Comparison of ENCODE assay signal across 8 cellular contexts in genomic region chr3:43105597-43106292, GRCh38. TPM values are rescaled to one million over a fixed set of nuclear protein-coding genes. Genes with fewer than 3 reads are reported as not detected.
DNase-seq lines count a peak whose midpoint lies in the region; ATAC-seq and TF ChIP-seq lines count a peak whose summit lies in the region.

TSS of gene POMGNT2 (minus strand) at chr3:43106079. CDS start at chr3:43081431, 24,648 bp downstream.

- CTCF ChIA-PET in BJ (lab: Yijun Ruan, JAX) = interaction anchor here (0.9 kb wide), 1 partner anchor 9 kb away, joined by 5 read pairs; no protein-coding TSS in a partner anchor

- H3K36me3 Mint-ChIP-seq in endodermal cell (ENCODE audit: low read depth) = no peaks in the 10 kb centered on the region

- no peak within 1 kb of the TSS for H3K23ac ChIP-seq in mesendoderm (ENCODE audit: low read length)

- no peak within 1 kb of the TSS for H3K27ac Mint-ChIP-seq in endodermal cell

- POLR2A ChIA-PET in BJ (lab: Charles Lee) = interaction anchor here (0.6 kb wide), 1 partner anchor 183 kb away, joined by 4 read pairs; no protein-coding TSS in a partner anchor

- no peak within 1 kb of the TSS for H3K27ac ChIP-seq in endodermal cell (ENCODE audit: low read depth, low read length)
- H3K27ac ChIP-seq in mesendoderm (ENCODE audit: low read depth, low read length) = no peak within 1 kb of the TSS

- no peak within 1 kb of the TSS for H2AK5ac ChIP-seq in mesendoderm (ENCODE audit: low read length)

- no peak within 1 kb of the TSS for H2BK5ac ChIP-seq in mesendoderm (ENCODE audit: low read length)

- H3K4me3 ChIP-seq in BJ (ENCODE audit: low read depth, low read length) (peak within 1 kb of the TSS; percentile 86), endodermal cell (ENCODE audit: low read length) (peak within 1 kb of the TSS; percentile 77), mesendoderm (ENCODE audit: low read length) (peak within 1 kb of the TSS; percentile 59)

- H4K8ac ChIP-seq in mesendoderm (ENCODE audit: low read depth, low read length) = peak within 1 kb of the TSS; percentile 43

- peak; percentile 25 for DNase-seq in BJ (ENCODE audit: low read depth)
- DNase-seq in HPDE6-E6E7 (ENCODE audit: extremely low spot score) = peak; percentile 82
- peak; percentile 77 to 93 for DNase-seq in NOMO-1 (lab: John Stamatoyannopoulos, UW; ENCODE audit: unreplicated experiment in 2 of 2)
- DNase-seq in activated CD8-positive, alpha-beta memory T cell treated with anti-CD3 and anti-CD28 coated beads, Interleukin-2, amount 50 U/mL, for 24 hours (ENCODE audit: extremely low read depth) = peak; percentile 62
- DNase-seq in endodermal cell = peak; percentile 97
- DNase-seq in mesendoderm = peak; percentile 92
- DNase-seq in stimulated activated CD8-positive, alpha-beta memory T cell treated with anti-CD3 and anti-CD28 coated beads, Interleukin-12 subunit alpha, Interleukin-12 subunit beta, amount 100 ng/mL, for 1 hour (ENCODE audit: low read depth) = peak; percentile 74

- H4K5ac ChIP-seq in mesendoderm (ENCODE audit: low read length) = no peak within 1 kb of the TSS

- no peaks in the 10 kb centered on the region for H3K36me3 ChIP-seq in BJ (ENCODE audit: control insufficient read depth, insufficient read depth, low read length)
- no peaks in the 10 kb centered on the region for H3K36me3 ChIP-seq in endodermal cell (ENCODE audit: control insufficient read depth, insufficient read depth, low read length)
- H3K36me3 ChIP-seq in mesendoderm (ENCODE audit: control insufficient read depth, insufficient read depth, low read length) = no peaks in the 10 kb centered on the region

- peak within 1 kb of the TSS; percentile 70 for H3K4me2 ChIP-seq in mesendoderm (ENCODE audit: low read length)

- ATAC-seq in GM19395 (IDR thresholded peaks at IDR 0.05; ENCODE audit: unreplicated experiment) = peak; percentile 89

- H3K56ac ChIP-seq in mesendoderm (ENCODE audit: low read length) = peak within 1 kb of the TSS; percentile 85

- H3K4me1 ChIP-seq in endodermal cell (ENCODE audit: control insufficient read depth, insufficient read depth, low read length) (no peaks in the 10 kb centered on the region), mesendoderm (ENCODE audit: control insufficient read depth, low read depth, low read length) (no peaks in the 10 kb centered on the region)

- H3K9me3 Mint-ChIP-seq in endodermal cell = no peaks in the 10 kb centered on the region

- peaks cover 33% of the 10 kb centered on the region for H3K27me3 Mint-ChIP-seq in endodermal cell (ENCODE audit: insufficient read depth)

- H3K79me2 ChIP-seq in mesendoderm (ENCODE audit: control insufficient read depth, insufficient read depth, low read length) = no peaks in the 10 kb centered on the region

- TF ChIP-seq CTCF in BJ (IDR thresholded peaks at IDR 0.05; ENCODE audit: insufficient read depth, low read depth, low read length) = no peak
- TF ChIP-seq CTCF in endodermal cell (conservative IDR thresholded peaks at IDR 0.05) = no peak

- no peaks in the 10 kb centered on the region for H3K79me1 ChIP-seq in mesendoderm (ENCODE audit: low read length)

- no peak within 1 kb of the TSS for H3K4ac ChIP-seq in mesendoderm (ENCODE audit: low read depth, low read length)

- WGBS in endodermal cell (ENCODE audit: insufficient coverage in 1 of 2, insufficient read length in 1 of 2), 2 experiments = 1 to 2% methylated on average over 31 to 71 of the region's 71 CpGs
- WGBS in mesendoderm (ENCODE audit: extremely low coverage, insufficient coverage, low lambda C conversion rate) = no CpG with 5 or more reads among the region's 71 CpGs

- no peaks in the 10 kb centered on the region for H3K9me3 ChIP-seq in endodermal cell (ENCODE audit: control insufficient read depth, low read length)

- peak within 1 kb of the TSS; percentile 26 for H3K9ac ChIP-seq in endodermal cell (ENCODE audit: extremely low read depth, low read length, poor library complexity, severe bottlenecking)
- peak within 1 kb of the TSS; percentile 77 for H3K9ac ChIP-seq in mesendoderm (ENCODE audit: low read length)

- H2BK15ac ChIP-seq in mesendoderm (replicated peaks; ENCODE audit: low read depth) = no peak within 1 kb of the TSS

- peak within 1 kb of the TSS; percentile 50 for H3K4me3 Mint-ChIP-seq in endodermal cell

- no peak within 1 kb of the TSS for H2BK120ac ChIP-seq in mesendoderm (ENCODE audit: low read depth, low read length)

- peaks cover 10% of the 10 kb centered on the region for H3K4me1 Mint-ChIP-seq in endodermal cell

- H3K27me3 ChIP-seq in BJ (ENCODE audit: control insufficient read depth, insufficient read depth, low read length) (peaks cover 2% of the 10 kb centered on the region; the same call in 1 of the 2 replicates), endodermal cell (ENCODE audit: control insufficient read depth, insufficient read depth, low read length, poor library complexity, severe bottlenecking) (peaks cover 20% of the 10 kb centered on the region), mesendoderm (ENCODE audit: insufficient read depth, low read length, poor library complexity) (no peaks in the 10 kb centered on the region)

- H3K18ac ChIP-seq in mesendoderm (ENCODE audit: low read length) = peak within 1 kb of the TSS; percentile 89

RNA-seq across cellular contexts. Expression of gene POMGNT2, which starts in this region (rescaled TPM):
- polyA plus RNA-seq in BJ (2011; rRNA removed) = 10.4 and 20.0 TPM in 2 replicates
- 3.9 and 7.5 TPM in 2 replicates for polyA minus RNA-seq in BJ (2011; rRNA and poly(A)+ RNA removed)
- 10 to 100 TPM; 12.7 to 14.5 TPM for total RNA-seq in endodermal cell
- 20.4 TPM for polyA plus RNA-seq in endodermal cell (2013, experiment 1 of 2)
- 18.7 TPM for polyA plus RNA-seq in endodermal cell (2013, experiment 2 of 2)
- 10.2 TPM for polyA plus RNA-seq in mesendoderm (2013, experiment 1 of 2)
- polyA plus RNA-seq in mesendoderm (2013, experiment 2 of 2) = 10.2 TPM

Comparison
In these comparisons a context has a peak if more than half of its experiments do, and no peak if none do; other contexts are left out.
1. DNase-seq: peak in every context shown above with its lines; median percentile 97 in endodermal cell; 92 in mesendoderm; 85 in NOMO-1; 82 in HPDE6-E6E7; 74 in stimulated activated CD8-positive, alpha-beta memory T cell treated with anti-CD3 and anti-CD28 coated beads, Interleukin-12 subunit alpha, Interleukin-12 subunit beta, amount 100 ng/mL, for 1 hour; 62 in activated CD8-positive, alpha-beta memory T cell treated with anti-CD3 and anti-CD28 coated beads, Interleukin-2, amount 50 U/mL, for 24 hours; 25 in BJ.